1 cellular context compared by ENCODE assay signal in the genomic region with DNA sequence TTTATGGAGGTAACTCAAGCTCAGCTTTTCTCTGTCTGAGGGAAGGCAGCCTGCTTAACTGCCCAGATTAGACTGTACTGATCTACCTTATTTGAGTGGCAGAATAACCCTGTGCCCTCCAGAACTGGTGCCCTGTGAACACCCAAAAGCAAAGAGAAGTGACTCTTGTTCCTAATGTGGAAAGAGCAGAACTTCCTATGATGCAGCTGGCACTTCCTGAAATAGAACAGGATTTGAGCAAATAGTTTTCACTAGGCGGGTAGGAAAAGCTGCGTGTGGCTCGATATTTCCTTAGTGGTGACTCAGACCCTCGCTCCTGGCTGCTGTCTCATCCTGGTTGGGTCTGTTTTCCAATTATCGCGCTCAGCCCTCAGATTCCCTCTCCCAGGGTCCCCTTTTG.
TF ChIP-seq lines count a peak whose summit lies in the region.

No MANE protein-coding gene starts in this region.

TF ChIP-seq in SK-N-SH, 30 proteins besides CTCF, POLR2A, EP300 and RAD21 (continued from another document):
- TF ChIP-seq, protein P1, sequence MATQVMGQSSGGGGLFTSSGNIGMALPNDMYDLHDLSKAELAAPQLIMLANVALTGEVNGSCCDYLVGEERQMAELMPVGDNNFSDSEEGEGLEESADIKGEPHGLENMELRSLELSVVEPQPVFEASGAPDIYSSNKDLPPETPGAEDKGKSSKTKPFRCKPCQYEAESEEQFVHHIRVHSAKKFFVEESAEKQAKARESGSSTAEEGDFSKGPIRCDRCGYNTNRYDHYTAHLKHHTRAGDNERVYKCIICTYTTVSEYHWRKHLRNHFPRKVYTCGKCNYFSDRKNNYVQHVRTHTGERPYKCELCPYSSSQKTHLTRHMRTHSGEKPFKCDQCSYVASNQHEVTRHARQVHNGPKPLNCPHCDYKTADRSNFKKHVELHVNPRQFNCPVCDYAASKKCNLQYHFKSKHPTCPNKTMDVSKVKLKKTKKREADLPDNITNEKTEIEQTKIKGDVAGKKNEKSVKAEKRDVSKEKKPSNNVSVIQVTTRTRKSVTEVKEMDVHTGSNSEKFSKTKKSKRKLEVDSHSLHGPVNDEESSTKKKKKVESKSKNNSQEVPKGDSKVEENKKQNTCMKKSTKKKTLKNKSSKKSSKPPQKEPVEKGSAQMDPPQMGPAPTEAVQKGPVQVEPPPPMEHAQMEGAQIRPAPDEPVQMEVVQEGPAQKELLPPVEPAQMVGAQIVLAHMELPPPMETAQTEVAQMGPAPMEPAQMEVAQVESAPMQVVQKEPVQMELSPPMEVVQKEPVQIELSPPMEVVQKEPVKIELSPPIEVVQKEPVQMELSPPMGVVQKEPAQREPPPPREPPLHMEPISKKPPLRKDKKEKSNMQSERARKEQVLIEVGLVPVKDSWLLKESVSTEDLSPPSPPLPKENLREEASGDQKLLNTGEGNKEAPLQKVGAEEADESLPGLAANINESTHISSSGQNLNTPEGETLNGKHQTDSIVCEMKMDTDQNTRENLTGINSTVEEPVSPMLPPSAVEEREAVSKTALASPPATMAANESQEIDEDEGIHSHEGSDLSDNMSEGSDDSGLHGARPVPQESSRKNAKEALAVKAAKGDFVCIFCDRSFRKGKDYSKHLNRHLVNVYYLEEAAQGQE (IDR thresholded peaks at IDR 0.05; ENCODE audit: low read depth, low read length): no peak
- TF ChIP-seq JUND (IDR thresholded peaks at IDR 0.05): peak; percentile 73
- TF ChIP-seq EZH2phosphoT487 (IDR thresholded peaks at IDR 0.05; ENCODE audit: borderline replicate concordance, low read depth): no peak
- no peak for TF ChIP-seq GATA2 (CRISPR knock-in tag; IDR thresholded peaks at IDR 0.05)
- TF ChIP-seq, protein P2, sequence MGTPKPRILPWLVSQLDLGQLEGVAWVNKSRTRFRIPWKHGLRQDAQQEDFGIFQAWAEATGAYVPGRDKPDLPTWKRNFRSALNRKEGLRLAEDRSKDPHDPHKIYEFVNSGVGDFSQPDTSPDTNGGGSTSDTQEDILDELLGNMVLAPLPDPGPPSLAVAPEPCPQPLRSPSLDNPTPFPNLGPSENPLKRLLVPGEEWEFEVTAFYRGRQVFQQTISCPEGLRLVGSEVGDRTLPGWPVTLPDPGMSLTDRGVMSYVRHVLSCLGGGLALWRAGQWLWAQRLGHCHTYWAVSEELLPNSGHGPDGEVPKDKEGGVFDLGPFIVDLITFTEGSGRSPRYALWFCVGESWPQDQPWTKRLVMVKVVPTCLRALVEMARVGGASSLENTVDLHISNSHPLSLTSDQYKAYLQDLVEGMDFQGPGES (IDR thresholded peaks at IDR 0.05; ENCODE audit: low read depth, low read length): no peak
- TF ChIP-seq NFIC (IDR thresholded peaks at IDR 0.05; ENCODE audit: borderline replicate concordance): peak; percentile 63
- TF ChIP-seq NRF1 (IDR thresholded peaks at IDR 0.05; ENCODE audit: low read depth, low read length): no peak
- no peak for TF ChIP-seq RCOR1 (IDR thresholded peaks at IDR 0.05; ENCODE audit: low read length)
- TF ChIP-seq RFX5 (IDR thresholded peaks at IDR 0.05; ENCODE audit: low read length): no peak
- TF ChIP-seq TEAD4 (IDR thresholded peaks at IDR 0.05; ENCODE audit: borderline replicate concordance, insufficient read depth): 0 out of 2 replicates have a peak, but pooled peaks have one; percentile 43
- no peak for TF ChIP-seq FOXM1 (IDR thresholded peaks at IDR 0.05; ENCODE audit: low read depth)
- TF ChIP-seq, protein P3, sequence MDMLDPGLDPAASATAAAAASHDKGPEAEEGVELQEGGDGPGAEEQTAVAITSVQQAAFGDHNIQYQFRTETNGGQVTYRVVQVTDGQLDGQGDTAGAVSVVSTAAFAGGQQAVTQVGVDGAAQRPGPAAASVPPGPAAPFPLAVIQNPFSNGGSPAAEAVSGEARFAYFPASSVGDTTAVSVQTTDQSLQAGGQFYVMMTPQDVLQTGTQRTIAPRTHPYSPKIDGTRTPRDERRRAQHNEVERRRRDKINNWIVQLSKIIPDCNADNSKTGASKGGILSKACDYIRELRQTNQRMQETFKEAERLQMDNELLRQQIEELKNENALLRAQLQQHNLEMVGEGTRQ (IDR thresholded peaks at IDR 0.05; ENCODE audit: borderline replicate concordance, low read depth, low read length): no peak
- peak; percentile 72 for TF ChIP-seq ELF1 (IDR thresholded peaks at IDR 0.05)
- TF ChIP-seq MEF2A (IDR thresholded peaks at IDR 0.05; ENCODE audit: borderline replicate concordance, low read depth): peak; percentile 67; the same call in 1 of the 2 replicates
- TF ChIP-seq, protein P4, sequence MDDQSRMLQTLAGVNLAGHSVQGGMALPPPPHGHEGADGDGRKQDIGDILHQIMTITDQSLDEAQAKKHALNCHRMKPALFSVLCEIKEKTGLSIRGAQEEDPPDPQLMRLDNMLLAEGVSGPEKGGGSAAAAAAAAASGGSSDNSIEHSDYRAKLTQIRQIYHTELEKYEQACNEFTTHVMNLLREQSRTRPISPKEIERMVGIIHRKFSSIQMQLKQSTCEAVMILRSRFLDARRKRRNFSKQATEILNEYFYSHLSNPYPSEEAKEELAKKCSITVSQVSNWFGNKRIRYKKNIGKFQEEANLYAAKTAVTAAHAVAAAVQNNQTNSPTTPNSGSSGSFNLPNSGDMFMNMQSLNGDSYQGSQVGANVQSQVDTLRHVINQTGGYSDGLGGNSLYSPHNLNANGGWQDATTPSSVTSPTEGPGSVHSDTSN (IDR thresholded peaks at IDR 0.05): no peak; the same call in 1 of the 2 replicates
- TF ChIP-seq GABPA (IDR thresholded peaks at IDR 0.05; ENCODE audit: low read depth): peak; percentile 53
- TF ChIP-seq CHD2 (IDR thresholded peaks at IDR 0.05; ENCODE audit: low read length, partially characterized antibody): no peak
- no peak for TF ChIP-seq POLR2AphosphoS5 (IDR thresholded peaks at IDR 0.05; ENCODE audit: low read depth, low read length)
TF ChIP-seq in SK-N-SH: peak in this region for 11.
